2 cellular contexts compared by ENCODE assay signal in genomic region chr3:177693596-177693995, GRCh38.
TF ChIP-seq lines count a peak whose summit lies in the region.

No MANE protein-coding gene starts in this region.

TF ChIP-seq in IMR-90, 13 proteins besides CTCF, POLR2A, EP300 and RAD21:
- TF ChIP-seq RCOR1 (IDR thresholded peaks at IDR 0.05; ENCODE audit: insufficient replicate concordance, low read length), result no peak
- TF ChIP-seq ELK1 (IDR thresholded peaks at IDR 0.05; ENCODE audit: borderline replicate concordance, low read depth, low read length), result no peak
- no peak for TF ChIP-seq CEBPB (IDR thresholded peaks at IDR 0.05; ENCODE audit: low read depth, low read length)
- TF ChIP-seq MXI1 (IDR thresholded peaks at IDR 0.05; ENCODE audit: borderline replicate concordance, low read depth, low read length), result no peak
- TF ChIP-seq SMC3 (IDR thresholded peaks at IDR 0.05; ENCODE audit: low read depth, low read length), result no peak

TF ChIP-seq in endothelial cell of umbilical vein, 7 proteins besides CTCF, POLR2A, EP300 and RAD21:
- TF ChIP-seq MYC (IDR thresholded peaks at IDR 0.05; ENCODE audit: low read depth, low read length) (no peak), JUN (IDR thresholded peaks at IDR 0.05; ENCODE audit: borderline replicate concordance, insufficient read depth, insufficient read length, low read depth) (no peak), POLR2AphosphoS5 (IDR thresholded peaks at IDR 0.05; ENCODE audit: insufficient read depth, low read depth, low read length) (no peak), GATA2 (IDR thresholded peaks at IDR 0.05; ENCODE audit: insufficient read depth, insufficient read length, low read depth, low read length) (no peak)
- TF ChIP-seq, protein P1, sequence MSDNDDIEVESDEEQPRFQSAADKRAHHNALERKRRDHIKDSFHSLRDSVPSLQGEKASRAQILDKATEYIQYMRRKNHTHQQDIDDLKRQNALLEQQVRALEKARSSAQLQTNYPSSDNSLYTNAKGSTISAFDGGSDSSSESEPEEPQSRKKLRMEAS (IDR thresholded peaks at IDR 0.05; ENCODE audit: insufficient read depth, insufficient read length), result no peak
